16 cellular contexts compared by ENCODE assay signal in genomic region chr4:139609647-139610046, GRCh38. TPM values are rescaled to one million over a fixed set of nuclear protein-coding genes. Genes with fewer than 3 reads are reported as not detected.
DNase-seq lines count a peak whose midpoint lies in the region; ATAC-seq and TF ChIP-seq lines count a peak whose summit lies in the region.
"Had no signal": no experiment of that assay in that cellular context is flagged by ENCODE, and none has a peak within 500 bp of the region (broad histone marks: within the 10 kb centered on the region; RNA-seq: fewer than 3 reads in every experiment).

No MANE protein-coding gene starts in this region.

- in situ Hi-C loops in mammary epithelial cell (cut with MboI; ENCODE audit: low sequenced_read_pairs in 2 of 2): no loop called here

- H2AFZ ChIP-seq in mammary epithelial cell (ENCODE audit: low read depth, low read length) (no peak overlapping the region), osteoblast (ENCODE audit: low read length) (no peak overlapping the region)
- H2AFZ ChIP-seq: hepatocyte, neural progenitor cell had no signal

- no peak overlapping the region for H3K4me3 ChIP-seq in mammary epithelial cell (replicated peaks in 1 of 3; ENCODE audit: insufficient read depth in 1 of 3, low read depth in 2 of 3, low read length in 3 of 3)
- no peak overlapping the region for H3K4me3 ChIP-seq in osteoblast (ENCODE audit: insufficient read depth, low read length)
- no peak overlapping the region for H3K4me3 ChIP-seq in heart left ventricle
- H3K4me3 ChIP-seq: cardiac muscle cell, hepatocyte, neural progenitor cell, sigmoid colon had no signal

- H3K27me3 ChIP-seq in mammary epithelial cell (ENCODE audit: insufficient read depth, low read length): no peaks in the 10 kb centered on the region
- peaks cover 53% of the 10 kb centered on the region for H3K27me3 ChIP-seq in osteoblast (ENCODE audit: insufficient read depth, low read length)
- no peaks in the 10 kb centered on the region for H3K27me3 ChIP-seq in heart left ventricle
- H3K27me3 ChIP-seq: cardiac muscle cell, hepatocyte, neural progenitor cell, sigmoid colon had no signal

- H3K4me1 ChIP-seq in mammary epithelial cell (ENCODE audit: insufficient read depth, low read length) (no peaks in the 10 kb centered on the region), osteoblast (ENCODE audit: insufficient read depth, low read length) (peaks cover 30% of the 10 kb centered on the region), heart left ventricle (peaks cover 0 to 15% (median 2%) of the 10 kb centered on the region in 12 donors)

- no peak overlapping the region for H3K9ac ChIP-seq in mammary epithelial cell (ENCODE audit: insufficient read depth, low read length)
- H3K9ac ChIP-seq: neural progenitor cell had no signal

- intact Hi-C loops in mammary epithelial cell (cut with micrococcal nuclease): loop anchor here (10.0 kb wide), 1 partner anchor 135 kb away; no protein-coding TSS in a partner anchor
- intact Hi-C loops in heart left ventricle (cut with DNase I): loop anchor here in 1 of 10 donors (5.0 kb wide), 1 partner anchor 43 kb away; no protein-coding TSS in a partner anchor

- no peaks in the 10 kb centered on the region for H3K36me3 ChIP-seq in mammary epithelial cell (ENCODE audit: insufficient read depth, low read length)
- no peaks in the 10 kb centered on the region for H3K36me3 ChIP-seq in osteoblast (ENCODE audit: insufficient read depth, low read length)
- H3K36me3 ChIP-seq in heart left ventricle: no peaks in the 10 kb centered on the region
- H3K36me3 ChIP-seq: cardiac muscle cell, neural progenitor cell, sigmoid colon had no signal

- H3K4me2 ChIP-seq in mammary epithelial cell (ENCODE audit: insufficient read depth, low read depth, low read length) (no peak overlapping the region), osteoblast (ENCODE audit: insufficient read depth, low read length) (peak overlapping the region; percentile 17)
- H3K4me2 ChIP-seq: hepatocyte, neural progenitor cell had no signal

- H4K20me1 ChIP-seq in mammary epithelial cell (ENCODE audit: insufficient read depth, low read length) (no peaks in the 10 kb centered on the region), osteoblast (ENCODE audit: insufficient read depth, low read length) (no peaks in the 10 kb centered on the region)

- dilution Hi-C loops in mammary epithelial cell (cut with HindIII; ENCODE audit: low sequenced_read_pairs): no loop called here

- H3K9me3 ChIP-seq in mammary epithelial cell (replicated peaks; ENCODE audit: insufficient read depth, low read length) (no peaks in the 10 kb centered on the region), osteoblast (ENCODE audit: low read depth, low read length) (peaks cover 4% of the 10 kb centered on the region), heart left ventricle (no peaks in the 10 kb centered on the region)
- H3K9me3 ChIP-seq: sigmoid colon had no signal

- BruUV-seq in mammary epithelial cell (replicated peaks; lab: Mats Ljungman, UMichigan): no TSS peak

- DNase-seq in Daoy (ENCODE audit: low read depth): peak; percentile 34
- DNase-seq in NCI-H69 (lab: John Stamatoyannopoulos, UW): peak; percentile 4
- peak; percentile 19 for DNase-seq in mammary epithelial cell
- DNase-seq in osteoblast (ENCODE audit: insufficient read length, low spot score, missing footprints): peak; percentile 47
- DNase-seq in GM19240 (ENCODE audit: insufficient read length, low spot score): no peak
- no peak for DNase-seq in heart left ventricle
- DNase-seq: activated CD4-positive, alpha-beta T cell treated with anti-CD3 and anti-CD28 coated beads, Interleukin-2, amount 50 U/mL, for 1 hour; CD4-positive, alpha-beta memory T cell; NCI-H446; sigmoid colon; stimulated activated naive CD8-positive, alpha-beta T cell treated with anti-CD3 and anti-CD28 coated beads, Interleukin-15, amount 100 ng/mL, for 72 hours had no signal

- H3K79me2 ChIP-seq in mammary epithelial cell (ENCODE audit: insufficient read depth, low read length) (no peaks in the 10 kb centered on the region), osteoblast (ENCODE audit: insufficient read depth, low read length) (no peaks in the 10 kb centered on the region)
- H3K79me2 ChIP-seq: hepatocyte had no signal

- ATAC-seq in GM18498 (IDR thresholded peaks at IDR 0.05; ENCODE audit: unreplicated experiment): no peak
- ATAC-seq in heart left ventricle: no peak
- ATAC-seq: stimulated activated naive CD8-positive, alpha-beta T cell treated with anti-CD3 and anti-CD28 coated beads, Interleukin-15, amount 100 ng/mL, for 72 hours had no signal

- CTCF ChIA-PET in mammary epithelial cell (lab: Charles Lee; ENCODE audit: low non-redundant PET): no interaction called here

- TF ChIP-seq POLR2A in heart left ventricle (IDR thresholded peaks at IDR 0.05): no peak

- TF ChIP-seq CTCF in mammary epithelial cell (conservative IDR thresholded peaks at IDR 0.05 in 1 of 2, IDR thresholded peaks at IDR 0.05 in 1 of 2; ENCODE audit: extremely low read depth in 1 of 2, insufficient read depth in 1 of 2, low read depth in 1 of 2, low read length in 2 of 2) (no peak), osteoblast (IDR thresholded peaks at IDR 0.05; ENCODE audit: extremely low read depth, low read depth, low read length) (peak; percentile 24), heart left ventricle (IDR thresholded peaks at IDR 0.05) (no peak)

- H3K27ac ChIP-seq in mammary epithelial cell (ENCODE audit: insufficient read depth, low read depth, low read length): no peak overlapping the region
- H3K27ac ChIP-seq in osteoblast (ENCODE audit: low read depth, low read length): no peak overlapping the region
- no peak overlapping the region for H3K27ac ChIP-seq in heart left ventricle
- H3K27ac ChIP-seq: cardiac muscle cell, hepatocyte, HL-60, neural progenitor cell, sigmoid colon had no signal

RNA-seq across cellular contexts. Expression of gene SETD7, which starts 53.6 kb away (rescaled TPM):
- total RNA-seq in Daoy (2014; rRNA removed; shearing (Covaris generic)): 18.2 and 20.7 TPM in 2 replicates
- total RNA-seq in mammary epithelial cell: 10 to 100 TPM; 43.6 to 72.2 TPM
- 12.1 TPM for polyA plus RNA-seq in mammary epithelial cell
- 70.5 TPM for polyA minus RNA-seq in mammary epithelial cell
- 99.5 and 108 TPM in 2 replicates for total RNA-seq in osteoblast
- 10 to 100 TPM; 47.1 to 78.6 (median 61.9) TPM for total RNA-seq in heart left ventricle
- 10 to 100 TPM; 11.2 to 34.3 TPM for polyA plus RNA-seq in heart left ventricle

RNA-seq across cellular contexts. Expression of gene MGST2, which starts 56.0 kb away (rescaled TPM):
- 21.2 and 23.2 TPM in 2 replicates for total RNA-seq in Daoy (2014; rRNA removed; shearing (Covaris generic))
- total RNA-seq in mammary epithelial cell (10 to 100 TPM; 14.7 to 15.8 TPM), osteoblast (2.4 and 6.2 TPM in 2 replicates), heart left ventricle (100 to 1,000 TPM in 7 of 9 donors, 10 to 100 TPM in 2; 94.7 to 122 (median 105) TPM)
- polyA plus RNA-seq in mammary epithelial cell (36.6 TPM), heart left ventricle (100 to 1,000 TPM in 1 of 2 donors, 10 to 100 TPM in 1; 86.6 to 209 TPM)
- 18.2 TPM for polyA minus RNA-seq in mammary epithelial cell

Comparison
In these comparisons a context has a peak if more than half of its experiments do, and no peak if none do; other contexts are left out.
1. DNase-seq: peak in Daoy (single experiment), NCI-H69 (single experiment), mammary epithelial cell (single experiment) and osteoblast (single experiment); none in GM19240 (single experiment) and heart left ventricle (0 of 5).